8 cellular contexts compared by ENCODE assay signal in the genomic region with DNA sequence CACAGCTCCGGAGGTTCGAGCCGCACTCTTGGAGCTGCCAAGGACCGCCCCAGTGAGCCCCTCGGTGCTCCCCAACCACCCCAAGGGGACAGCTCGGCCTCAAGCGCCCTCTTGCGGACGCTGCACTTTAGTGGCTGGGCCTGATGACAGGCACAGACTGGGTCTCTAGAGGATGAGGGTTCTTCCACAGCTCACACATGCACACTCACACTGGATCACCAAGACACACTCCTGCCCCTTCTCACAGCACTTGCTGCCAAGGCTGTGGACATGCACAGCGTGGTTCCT. TPM values are rescaled to one million over a fixed set of nuclear protein-coding genes. Genes with fewer than 3 reads are reported as not detected.
DNase-seq lines count a peak whose midpoint lies in the region; ATAC-seq, FAIRE-seq and TF ChIP-seq lines count a peak whose summit lies in the region.

No MANE protein-coding gene starts in this region.

- H3K4me2 ChIP-seq in keratinocyte (ENCODE audit: control insufficient read depth, extremely low read depth, insufficient read depth, low read depth, low read length) = no peak overlapping the region

- no peak overlapping the region for H3K4me3 ChIP-seq in keratinocyte (ENCODE audit: control insufficient read depth in 2 of 3, extremely low read depth in 1 of 3, insufficient read depth in 2 of 3, low read depth in 1 of 3, low read length in 3 of 3)

- H2AFZ ChIP-seq in keratinocyte (ENCODE audit: control insufficient read depth, low read length) = no peak overlapping the region

- no peaks in the 10 kb centered on the region for H3K36me3 Mint-ChIP-seq in activated CD4-positive, alpha-beta memory T cell treated with anti-CD3 and anti-CD28 coated beads for 36 hours

- no peaks in the 10 kb centered on the region for H3K9me1 ChIP-seq in keratinocyte (ENCODE audit: control insufficient read depth, extremely low read depth, insufficient read depth, low read length)

- no peaks in the 10 kb centered on the region for H4K20me1 ChIP-seq in keratinocyte (ENCODE audit: control insufficient read depth, extremely low read depth, insufficient read depth, low read length)

- peak; percentile 46 to 82 (median 65) for TF ChIP-seq CTCF in keratinocyte (optimal IDR thresholded peaks at IDR 0.05 in 1 of 3, IDR thresholded peaks at IDR 0.05 in 1 of 3, conservative IDR thresholded peaks at IDR 0.05 in 1 of 3; ENCODE audit: extremely low read depth in 1 of 3, insufficient read depth in 2 of 3, low read length in 3 of 3)

- dilution Hi-C loops in keratinocyte (cut with MboI; ENCODE audit: extremely low pct_ligation_motif_present, low sequenced_read_pairs) = no loop called here

- H3K36me3 ChIP-seq in keratinocyte (ENCODE audit: control insufficient read depth in 2 of 2, extremely low read depth in 1 of 2, insufficient read depth in 2 of 2, low read length in 2 of 2) = no peaks in the 10 kb centered on the region

- intact Hi-C loops in activated CD4-positive, alpha-beta memory T cell treated with anti-CD3 and anti-CD28 coated beads for 36 hours (cut with micrococcal nuclease) = loop anchor here (10.0 kb wide), 1 partner anchor 214 kb away; no protein-coding TSS in a partner anchor
- intact Hi-C loops in posterior vena cava (cut with DNase I) = no loop called here

- POLR2A ChIA-PET in activated CD4-positive, alpha-beta memory T cell treated with anti-CD3 and anti-CD28 coated beads for 36 hours (lab: Charles Lee) = no interaction called here

- H3K27ac ChIP-seq in keratinocyte (ENCODE audit: control insufficient read depth, insufficient read depth, low read length) = no peak overlapping the region

- peaks cover 30% of the 10 kb centered on the region for H3K27me3 Mint-ChIP-seq in activated CD4-positive, alpha-beta memory T cell treated with anti-CD3 and anti-CD28 coated beads for 36 hours

- ATAC-seq in GM19035 (IDR thresholded peaks at IDR 0.05; ENCODE audit: unreplicated experiment) = no peak
- ATAC-seq in GM21526 (IDR thresholded peaks at IDR 0.05; ENCODE audit: low FRiP score, unreplicated experiment) = no peak

- peaks cover 6% of the 10 kb centered on the region for H3K4me1 Mint-ChIP-seq in activated CD4-positive, alpha-beta memory T cell treated with anti-CD3 and anti-CD28 coated beads for 36 hours (ENCODE audit: low read depth)

- DNase-seq in D341Med (ENCODE audit: low spot score) (peak; percentile 69), HK-2 (ENCODE audit: unreplicated experiment) (peak; percentile 34), keratinocyte (ENCODE audit: low read depth, low spot score) (no peak), NCI-H345 (lab: John Stamatoyannopoulos, UW) (no peak), posterior vena cava (ENCODE audit: low spot score) (no peak)
- DNase-seq in activated CD4-positive, alpha-beta memory T cell treated with anti-CD3 and anti-CD28 coated beads for 36 hours = peak; percentile 42

- H3K79me2 ChIP-seq in keratinocyte (ENCODE audit: control insufficient read depth, insufficient read depth, low read length) = no peaks in the 10 kb centered on the region

- CTCF ChIA-PET in activated CD4-positive, alpha-beta memory T cell treated with anti-CD3 and anti-CD28 coated beads for 36 hours (lab: Charles Lee) = interaction anchor here (0.6 to 1.5 kb wide), 5 partner anchors 26 to 238 kb away, joined by 3 read pairs; no protein-coding TSS in a partner anchor

- no peak overlapping the region for H3K9ac ChIP-seq in keratinocyte (ENCODE audit: control insufficient read depth, extremely low read depth, insufficient read depth, low read length)

- no peak overlapping the region for H3K27ac Mint-ChIP-seq in activated CD4-positive, alpha-beta memory T cell treated with anti-CD3 and anti-CD28 coated beads for 36 hours

- no peaks in the 10 kb centered on the region for H3K9me3 ChIP-seq in keratinocyte (ENCODE audit: control insufficient read depth, low read depth, low read length)

- peaks cover 33% of the 10 kb centered on the region for H3K27me3 ChIP-seq in keratinocyte (ENCODE audit: control insufficient read depth, extremely low read depth, insufficient read depth, low read length)

- H3K4me1 ChIP-seq in keratinocyte (ENCODE audit: control insufficient read depth, extremely low read depth, insufficient read depth, low read length) = no peaks in the 10 kb centered on the region

- H3K4me3 Mint-ChIP-seq in activated CD4-positive, alpha-beta memory T cell treated with anti-CD3 and anti-CD28 coated beads for 36 hours = no peak overlapping the region

- no peaks in the 10 kb centered on the region for H3K9me3 Mint-ChIP-seq in activated CD4-positive, alpha-beta memory T cell treated with anti-CD3 and anti-CD28 coated beads for 36 hours

- peak; percentile 17 for FAIRE-seq in keratinocyte (lab: Jason Lieb, UNC)

RNA-seq across cellular contexts. Expression of gene RET, which starts 2.1 kb away (rescaled TPM):
- total RNA-seq in activated CD4-positive, alpha-beta memory T cell treated with anti-CD3 and anti-CD28 coated beads for 36 hours = under 1 TPM; 0.07 to 0.17 TPM
- polyA plus RNA-seq in keratinocyte = 0.21 to 0.63 TPM (median 0.41 TPM) in 3 replicates
- 0.35 TPM for polyA plus RNA-seq in keratinocyte (2011; ENCODE audit: low read depth)
- polyA plus RNA-seq in keratinocyte (2011; cell fraction: cytosol; rRNA removed) = 0.23 and 0.28 TPM in 2 replicates
- 1.0 and 1.1 TPM in 2 replicates for polyA plus RNA-seq in keratinocyte (2011; cell fraction: nucleus; rRNA removed)
- polyA plus RNA-seq in keratinocyte (2012; ENCODE audit: low replicate concordance) = 0.31 and 0.94 TPM in 2 replicates
- polyA minus RNA-seq in keratinocyte = 0.19 to 2.1 TPM (median 0.26 TPM) in 3 replicates
- 2.1 TPM for polyA minus RNA-seq in keratinocyte (2011; cell fraction: cytosol; rRNA and poly(A)+ RNA removed)
- 0.47 and 1.2 TPM in 2 replicates for polyA minus RNA-seq in keratinocyte (2011; cell fraction: nucleus; rRNA and poly(A)+ RNA removed)
- 1 to 10 TPM; 1.0 to 1.3 TPM for total RNA-seq in posterior vena cava

RNA-seq across cellular contexts. Expression of gene CSGALNACT2, which starts 59.3 kb away (rescaled TPM):
- total RNA-seq in activated CD4-positive, alpha-beta memory T cell treated with anti-CD3 and anti-CD28 coated beads for 36 hours = 10 to 100 TPM; 30.2 to 32.3 TPM
- polyA plus RNA-seq in keratinocyte = 12.0 to 19.7 TPM (median 16.2 TPM) in 3 replicates
- polyA plus RNA-seq in keratinocyte (2011; ENCODE audit: low read depth) = 15.8 TPM
- polyA plus RNA-seq in keratinocyte (2011; cell fraction: cytosol; rRNA removed) = 11.3 and 17.7 TPM in 2 replicates
- 23.4 and 30.8 TPM in 2 replicates for polyA plus RNA-seq in keratinocyte (2011; cell fraction: nucleus; rRNA removed)
- polyA plus RNA-seq in keratinocyte (2012; ENCODE audit: low replicate concordance) = 10.6 and 12.4 TPM in 2 replicates
- 5.7 to 13.6 TPM (median 7.1 TPM) in 3 replicates for polyA minus RNA-seq in keratinocyte
- 10.2 TPM for polyA minus RNA-seq in keratinocyte (2011; cell fraction: cytosol; rRNA and poly(A)+ RNA removed)
- 7.7 and 17.0 TPM in 2 replicates for polyA minus RNA-seq in keratinocyte (2011; cell fraction: nucleus; rRNA and poly(A)+ RNA removed)
- 10 to 100 TPM; 31.1 to 31.8 TPM for total RNA-seq in posterior vena cava

Comparison
In these comparisons a context has a peak if more than half of its experiments do, and no peak if none do; other contexts are left out.
1. DNase-seq: peak in D341Med (single experiment), HK-2 (single experiment) and activated CD4-positive, alpha-beta memory T cell treated with anti-CD3 and anti-CD28 coated beads for 36 hours (single experiment); none in keratinocyte (single experiment), NCI-H345 (single experiment) and posterior vena cava (single experiment).